8 cellular contexts compared by ENCODE assay signal in genomic region chr6:36197739-36198221, GRCh38.
DNase-seq lines count a peak whose midpoint lies in the region; ATAC-seq, FAIRE-seq and TF ChIP-seq lines count a peak whose summit lies in the region.

No MANE protein-coding gene starts in this region.

- CTCF ChIA-PET in RWPE1 (lab: Yijun Ruan, JAX) = interaction anchor here (0.8 kb wide), 1 partner anchor 20 kb away, joined by 3 read pairs; no protein-coding TSS in a partner anchor

- peak overlapping the region; percentile 78 for H3K4me3 ChIP-seq in fibroblast of pulmonary artery (replicated peaks; ENCODE audit: low read depth, low read length)
- H3K4me3 ChIP-seq in retinal pigment epithelial cell (ENCODE audit: low read length) = peak overlapping the region; percentile 85

- no peak for ATAC-seq in GM21529 (IDR thresholded peaks at IDR 0.05; ENCODE audit: unreplicated experiment)

- peak; percentile 57 for FAIRE-seq in GM19239 (lab: Jason Lieb, UNC)

- H3K27ac ChIP-seq in RWPE1 = peak overlapping the region; percentile 87

- no peak for TF ChIP-seq CTCF in RWPE1 (conservative IDR thresholded peaks at IDR 0.05; ENCODE audit: low read depth)
- TF ChIP-seq CTCF in fibroblast of pulmonary artery (IDR thresholded peaks at IDR 0.05; ENCODE audit: low read length, missing control alignments) = no peak
- no peak for TF ChIP-seq CTCF in retinal pigment epithelial cell (conservative IDR thresholded peaks at IDR 0.05; ENCODE audit: low read depth, low read length)

- DNase-seq in GM19239 (ENCODE audit: insufficient read length, low spot score) = no peak
- no peak for DNase-seq in RWPE1 (ENCODE audit: low spot score)
- no peak for DNase-seq in fibroblast of pulmonary artery (ENCODE audit: low read depth)
- no peak for DNase-seq in retinal pigment epithelial cell (ENCODE audit: low read depth)
- DNase-seq in NCI-H2196 (lab: John Stamatoyannopoulos, UW; ENCODE audit: unreplicated experiment) = no peak
- no peak for DNase-seq in UCSD-AML1 (lab: John Stamatoyannopoulos, UW; ENCODE audit: unreplicated experiment)
- DNase-seq in NCI-H1105 treated with DMSO at 0.1 percent for 48 hours (lab: John Stamatoyannopoulos, UW) = no peak

- POLR2A ChIA-PET in RWPE1 (lab: Yijun Ruan, JAX; ENCODE audit: low non-redundant PET) = interaction anchor here (1.1 kb wide), 1 partner anchor 10 kb away, joined by 4 read pairs; no protein-coding TSS in a partner anchor
